In the genomic region with DNA sequence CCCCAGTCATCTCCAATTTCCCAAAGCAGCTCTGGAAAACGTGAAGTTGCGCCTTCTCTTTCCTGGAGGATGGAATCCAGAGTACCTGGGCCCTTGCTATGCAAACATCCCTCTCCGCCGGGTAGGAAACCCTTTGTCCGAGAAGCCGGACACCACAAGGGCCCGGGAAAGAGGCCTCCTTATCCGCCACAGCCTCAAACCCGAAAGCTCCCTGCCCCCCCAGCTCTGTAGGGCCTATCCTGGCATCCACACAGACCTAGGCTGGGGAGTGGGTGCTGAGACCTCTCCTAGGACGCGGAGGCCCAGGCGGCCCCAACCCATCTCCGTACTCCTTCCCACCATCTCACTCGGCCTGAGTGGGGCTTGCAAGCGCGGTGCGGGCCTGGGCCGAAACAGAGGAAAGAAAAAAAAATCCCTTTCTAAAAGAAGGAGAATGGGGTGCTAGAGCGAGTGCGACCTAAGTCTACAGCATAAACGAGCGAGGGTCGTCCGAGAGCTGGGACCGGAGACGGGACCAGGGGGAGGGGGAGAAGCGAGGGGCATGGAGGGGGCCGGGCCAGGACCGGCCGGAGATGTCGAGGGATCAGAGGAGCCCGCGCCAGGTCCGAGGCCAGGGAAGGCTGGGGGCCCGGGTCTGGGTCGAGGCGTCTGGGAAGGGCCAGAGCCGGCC, we compare ENCODE assay signal across 8 cellular contexts. TPM values are rescaled to one million over a fixed set of nuclear protein-coding genes. Genes with fewer than 3 reads are reported as not detected.
DNase-seq lines count a peak whose midpoint lies in the region; ATAC-seq, FAIRE-seq and TF ChIP-seq lines count a peak whose summit lies in the region.

No MANE protein-coding gene starts in this region.

- TF ChIP-seq POLR2A in suprapubic skin (IDR thresholded peaks at IDR 0.05) = no peak

- peak overlapping the region; percentile 96 for H3K27ac Mint-ChIP-seq in activated CD8-positive, alpha-beta T cell treated with anti-CD3 and anti-CD28 coated beads, Interleukin-2, amount 10 ng/mL, durations not matched to agents 7 days and 5 days

- FAIRE-seq in GM19239 (lab: Jason Lieb, UNC) = no peak

- peak overlapping the region; percentile 84 for H3K4me3 ChIP-seq in HUES64 (ENCODE audit: low read length)
- H3K4me3 ChIP-seq in endocrine pancreas (ENCODE audit: control insufficient read depth, insufficient read depth, low read length) = peak overlapping the region; percentile 93
- peak overlapping the region; percentile 79 for H3K4me3 ChIP-seq in mucosa of descending colon
- peak overlapping the region; percentile 91 for H3K4me3 ChIP-seq in suprapubic skin

- POLR2A ChIA-PET in activated CD8-positive, alpha-beta T cell treated with anti-CD3 and anti-CD28 coated beads, Interleukin-2, amount 10 ng/mL, durations not matched to agents 7 days and 5 days (lab: Charles Lee) = interaction anchor here (1.0 to 3.2 kb wide), 11 partner anchors 9 to 288 kb away, joined by 3 to 17 read pairs (median 6); no protein-coding TSS in a partner anchor

- in situ Hi-C loops in ACHN (cut with HindIII; ENCODE audit: low pct_ligation_motif_present, low pct_unique_long_range_greater_than_20kb, low sequenced_read_pairs) = no loop called here

- WGBS in HUES64 = under 1% methylated on average over 34 of the region's 38 CpGs
- WGBS in suprapubic skin = 1% methylated on average over 31 of the region's 38 CpGs

- intact Hi-C loops in mucosa of descending colon (cut with DNase I, micrococcal nuclease) = no loop called here

- no peaks in the 10 kb centered on the region for H3K36me3 ChIP-seq in HUES64 (ENCODE audit: insufficient read depth, low read length)
- H3K36me3 ChIP-seq in endocrine pancreas (ENCODE audit: control insufficient read depth, insufficient read depth, low read length) = no peaks in the 10 kb centered on the region
- H3K36me3 ChIP-seq in mucosa of descending colon (ENCODE audit: low read depth) = no peaks in the 10 kb centered on the region
- no peaks in the 10 kb centered on the region for H3K36me3 ChIP-seq in suprapubic skin

- peaks cover 54% of the 10 kb centered on the region for H3K4me1 Mint-ChIP-seq in activated CD8-positive, alpha-beta T cell treated with anti-CD3 and anti-CD28 coated beads, Interleukin-2, amount 10 ng/mL, durations not matched to agents 7 days and 5 days (ENCODE audit: low read depth)

- no peak for TF ChIP-seq CTCF in mucosa of descending colon (IDR thresholded peaks at IDR 0.05)
- no peak for TF ChIP-seq CTCF in suprapubic skin (IDR thresholded peaks at IDR 0.05)

- H3K4me1 ChIP-seq in HUES64 (ENCODE audit: insufficient read depth, low read length) = peaks cover 66% of the 10 kb centered on the region
- peaks cover 32% of the 10 kb centered on the region for H3K4me1 ChIP-seq in endocrine pancreas (ENCODE audit: control insufficient read depth, insufficient read depth, low read length)
- H3K4me1 ChIP-seq in mucosa of descending colon (ENCODE audit: low read depth) = peaks cover 8% of the 10 kb centered on the region
- peaks cover 46% of the 10 kb centered on the region for H3K4me1 ChIP-seq in suprapubic skin

- H3K27ac ChIP-seq in HUES64 (ENCODE audit: low read depth, low read length) (peak overlapping the region; percentile 98), suprapubic skin (peak overlapping the region; percentile 96)

- TF ChIP-seq EP300 in suprapubic skin (IDR thresholded peaks at IDR 0.05) = no peak

- H3K27me3 Mint-ChIP-seq in activated CD8-positive, alpha-beta T cell treated with anti-CD3 and anti-CD28 coated beads, Interleukin-2, amount 10 ng/mL, durations not matched to agents 7 days and 5 days (ENCODE audit: low read depth) = no peaks in the 10 kb centered on the region

- peak; percentile 1 for ATAC-seq in GM19023 (IDR thresholded peaks at IDR 0.05; ENCODE audit: unreplicated experiment)
- ATAC-seq in activated CD8-positive, alpha-beta T cell treated with anti-CD3 and anti-CD28 coated beads, Interleukin-2, amount 10 ng/mL, durations not matched to agents 7 days and 5 days = peak; percentile 3
- peak; percentile 24 for ATAC-seq in mucosa of descending colon

- DNase-seq in ACHN (peak; percentile 14), mucosa of descending colon (peak; percentile 53 to 66 (median 63)), suprapubic skin (ENCODE audit: low spot score in 2 of 2) (peak in 1 of 2 donors; percentile 65), GM19239 (ENCODE audit: insufficient read length, low spot score) (no peak)
- peak; percentile 32 for DNase-seq in activated CD8-positive, alpha-beta T cell treated with anti-CD3 and anti-CD28 coated beads, Interleukin-2, amount 10 ng/mL, durations not matched to agents 7 days and 5 days

- H3K9ac ChIP-seq in HUES64 (ENCODE audit: low read depth, low read length) = peak overlapping the region; percentile 89
- peak overlapping the region; percentile 97 for H3K9ac ChIP-seq in endocrine pancreas (ENCODE audit: control insufficient read depth, insufficient read depth, low read length)

- H3K36me3 Mint-ChIP-seq in activated CD8-positive, alpha-beta T cell treated with anti-CD3 and anti-CD28 coated beads, Interleukin-2, amount 10 ng/mL, durations not matched to agents 7 days and 5 days (ENCODE audit: low read depth) = peaks cover 18% of the 10 kb centered on the region

- CTCF ChIA-PET in activated CD8-positive, alpha-beta T cell treated with anti-CD3 and anti-CD28 coated beads, Interleukin-2, amount 10 ng/mL, durations not matched to agents 7 days and 5 days (lab: Charles Lee) = interaction anchor here (0.7 to 6.0 kb wide), 18 partner anchors 9 to 587 kb away, joined by 3 to 79 read pairs (median 7); partner anchors contain the start of genes FGF18 and STK10

- no peaks in the 10 kb centered on the region for H3K9me3 ChIP-seq in HUES64 (ENCODE audit: insufficient read depth, low read depth, low read length)
- H3K9me3 ChIP-seq in endocrine pancreas (ENCODE audit: control insufficient read depth, low read length) = no peaks in the 10 kb centered on the region
- no peaks in the 10 kb centered on the region for H3K9me3 ChIP-seq in mucosa of descending colon
- no peaks in the 10 kb centered on the region for H3K9me3 ChIP-seq in suprapubic skin

- peak overlapping the region; percentile 86 for H3K4me3 Mint-ChIP-seq in activated CD8-positive, alpha-beta T cell treated with anti-CD3 and anti-CD28 coated beads, Interleukin-2, amount 10 ng/mL, durations not matched to agents 7 days and 5 days

- no peaks in the 10 kb centered on the region for H3K9me3 Mint-ChIP-seq in activated CD8-positive, alpha-beta T cell treated with anti-CD3 and anti-CD28 coated beads, Interleukin-2, amount 10 ng/mL, durations not matched to agents 7 days and 5 days (ENCODE audit: insufficient read depth)

- H3K27me3 ChIP-seq in HUES64 (ENCODE audit: insufficient read depth, low read length) (no peaks in the 10 kb centered on the region), endocrine pancreas (ENCODE audit: control insufficient read depth, insufficient read depth, low read length) (no peaks in the 10 kb centered on the region), suprapubic skin (no peaks in the 10 kb centered on the region)

RNA-seq across cellular contexts. Expression of gene FBXW11, which starts 0.6 kb away (rescaled TPM):
- 37.2 TPM for polyA plus RNA-seq in HUES64 (2013, experiment 1 of 2)
- 38.9 TPM for polyA plus RNA-seq in HUES64 (2013, experiment 2 of 2)
- total RNA-seq in activated CD8-positive, alpha-beta T cell treated with anti-CD3 and anti-CD28 coated beads, Interleukin-2, amount 10 ng/mL, durations not matched to agents 7 days and 5 days = 10 to 100 TPM; 26.3 to 27.1 TPM
- total RNA-seq in mucosa of descending colon (10 to 100 TPM; 37.2 to 50.2 (median 39.5) TPM), suprapubic skin (10 to 100 TPM; 41.1 to 49.7 (median 43.0) TPM)
